ENCODE assay signal across 9 cellular contexts in genomic region chr13:99955747-99956472, GRCh38. TPM values are rescaled to one million over a fixed set of nuclear protein-coding genes. Genes with fewer than 3 reads are reported as not detected.
DNase-seq lines count a peak whose midpoint lies in the region; ATAC-seq lines count a peak whose summit lies in the region.
"Had no signal": no experiment of that assay in that cellular context is flagged by ENCODE, and none has a peak within 500 bp of the region (broad histone marks: within the 10 kb centered on the region; RNA-seq: fewer than 3 reads in every experiment).

No MANE protein-coding gene starts in this region.

- no peaks in the 10 kb centered on the region for H3K36me3 Mint-ChIP-seq in activated CD4-positive, alpha-beta T cell treated with anti-CD3 and anti-CD28 coated beads, Interleukin-2, amount 10 ng/mL, durations not matched to agents 24 days and 14 days (ENCODE audit: low read depth)
- H3K36me3 Mint-ChIP-seq in activated T-helper 1 cell treated with anti-CD3 and anti-CD28 coated beads, Interleukin-12 subunit alpha, Interleukin-12 subunit beta, Interleukin-2, Interleukin-4 antibody, amounts not matched to agents 30 ng/mL and 10 ng/mL and 1 ng/mL, durations not matched to agents 14 hours and 24 hours and 36 hours (ENCODE audit: low read depth), result no peaks in the 10 kb centered on the region

- H3K36me3 ChIP-seq in iPS-20b (ENCODE audit: insufficient read depth, low read depth, low read length) (no peaks in the 10 kb centered on the region), skeletal muscle tissue (ENCODE audit: control insufficient read depth in 3 of 3, insufficient read depth in 3 of 3, low read length in 3 of 3) (no peaks in the 10 kb centered on the region)

- H3K4me3 Mint-ChIP-seq in activated CD4-positive, alpha-beta T cell treated with anti-CD3 and anti-CD28 coated beads, Interleukin-2, amount 10 ng/mL, durations not matched to agents 24 days and 14 days, result peak overlapping the region; percentile 35
- H3K4me3 Mint-ChIP-seq in activated T-helper 1 cell treated with anti-CD3 and anti-CD28 coated beads, Interleukin-12 subunit alpha, Interleukin-12 subunit beta, Interleukin-2, Interleukin-4 antibody, amounts not matched to agents 30 ng/mL and 10 ng/mL and 1 ng/mL, durations not matched to agents 14 hours and 24 hours and 36 hours, result no peak overlapping the region

- H3K9me3 ChIP-seq in iPS-20b (ENCODE audit: insufficient read depth, low read depth, low read length) (no peaks in the 10 kb centered on the region), skeletal muscle tissue (ENCODE audit: control insufficient read depth in 3 of 3, low read length in 3 of 3) (peaks cover 0 to 3% (median 0%) of the 10 kb centered on the region in 3 donors)

- no peak overlapping the region for H3K27ac Mint-ChIP-seq in activated CD4-positive, alpha-beta T cell treated with anti-CD3 and anti-CD28 coated beads, Interleukin-2, amount 10 ng/mL, durations not matched to agents 24 days and 14 days
- peak overlapping the region; percentile 72 for H3K27ac Mint-ChIP-seq in activated T-helper 1 cell treated with anti-CD3 and anti-CD28 coated beads, Interleukin-12 subunit alpha, Interleukin-12 subunit beta, Interleukin-2, Interleukin-4 antibody, amounts not matched to agents 30 ng/mL and 10 ng/mL and 1 ng/mL, durations not matched to agents 14 hours and 24 hours and 36 hours

- H3K27me3 Mint-ChIP-seq in activated CD4-positive, alpha-beta T cell treated with anti-CD3 and anti-CD28 coated beads, Interleukin-2, amount 10 ng/mL, durations not matched to agents 24 days and 14 days, result peaks cover 77% of the 10 kb centered on the region
- H3K27me3 Mint-ChIP-seq in activated T-helper 1 cell treated with anti-CD3 and anti-CD28 coated beads, Interleukin-12 subunit alpha, Interleukin-12 subunit beta, Interleukin-2, Interleukin-4 antibody, amounts not matched to agents 30 ng/mL and 10 ng/mL and 1 ng/mL, durations not matched to agents 14 hours and 24 hours and 36 hours (ENCODE audit: insufficient read depth), result peaks cover 78% of the 10 kb centered on the region

- H3K4me1 ChIP-seq in iPS-20b (ENCODE audit: insufficient read depth, low read length), result peaks cover 16% of the 10 kb centered on the region; the same call in 1 of the 2 replicates
- peaks cover 15 to 36% (median 33%) of the 10 kb centered on the region in 3 donors for H3K4me1 ChIP-seq in skeletal muscle tissue (ENCODE audit: control insufficient read depth in 3 of 3, insufficient read depth in 3 of 3, low read length in 3 of 3)

- H3K4me3 ChIP-seq in iPS-20b (ENCODE audit: low read length) (peak overlapping the region; percentile 63), skeletal muscle tissue (ENCODE audit: low read length in 3 of 3) (peak overlapping the region; percentile 43 to 61 (median 61))

- H3K4me1 Mint-ChIP-seq in activated CD4-positive, alpha-beta T cell treated with anti-CD3 and anti-CD28 coated beads, Interleukin-2, amount 10 ng/mL, durations not matched to agents 24 days and 14 days, result peaks cover 7% of the 10 kb centered on the region
- peaks cover 5% of the 10 kb centered on the region for H3K4me1 Mint-ChIP-seq in activated T-helper 1 cell treated with anti-CD3 and anti-CD28 coated beads, Interleukin-12 subunit alpha, Interleukin-12 subunit beta, Interleukin-2, Interleukin-4 antibody, amounts not matched to agents 30 ng/mL and 10 ng/mL and 1 ng/mL, durations not matched to agents 14 hours and 24 hours and 36 hours (ENCODE audit: low read depth)

- H3K9me3 Mint-ChIP-seq in activated CD4-positive, alpha-beta T cell treated with anti-CD3 and anti-CD28 coated beads, Interleukin-2, amount 10 ng/mL, durations not matched to agents 24 days and 14 days, result peaks cover 4% of the 10 kb centered on the region
- no peaks in the 10 kb centered on the region for H3K9me3 Mint-ChIP-seq in activated T-helper 1 cell treated with anti-CD3 and anti-CD28 coated beads, Interleukin-12 subunit alpha, Interleukin-12 subunit beta, Interleukin-2, Interleukin-4 antibody, amounts not matched to agents 30 ng/mL and 10 ng/mL and 1 ng/mL, durations not matched to agents 14 hours and 24 hours and 36 hours

- no peak for DNase-seq in activated CD4-positive, alpha-beta T cell treated with anti-CD3 and anti-CD28 coated beads, Interleukin-2, amount 10 ng/mL, durations not matched to agents 24 days and 14 days
- no peak for DNase-seq in activated CD4-positive, alpha-beta T cell treated with anti-CD3 and anti-CD28 coated beads for 48 hours
- no peak for DNase-seq in activated T-helper 1 cell treated with anti-CD3 and anti-CD28 coated beads, Interleukin-12 subunit alpha, Interleukin-12 subunit beta, Interleukin-2, Interleukin-4 antibody, amounts not matched to agents 30 ng/mL and 10 ng/mL and 1 ng/mL, durations not matched to agents 14 hours and 24 hours and 36 hours (ENCODE audit: low spot score)
- DNase-seq in NCI-H345 treated with DMSO at 0.1 percent for 48 hours (lab: John Stamatoyannopoulos, UW; ENCODE audit: unreplicated experiment) (no peak), SIG-M5 (lab: John Stamatoyannopoulos, UW) (no peak)

- peak overlapping the region; percentile 70; the same call in 1 of the 2 replicates for H3K9ac ChIP-seq in iPS-20b (ENCODE audit: low read depth, low read length)
- peak overlapping the region in 1 of 3 donors; percentile 8 for H3K9ac ChIP-seq in skeletal muscle tissue (ENCODE audit: low read depth in 1 of 3, low read length in 3 of 3)

- intact Hi-C loops in activated CD4-positive, alpha-beta T cell treated with anti-CD3 and anti-CD28 coated beads, Interleukin-2, amount 10 ng/mL, durations not matched to agents 24 days and 14 days (cut with micrococcal nuclease), result loop anchor here (2.0 to 5.0 kb wide), 3 partner anchors 15 to 299 kb away; partner anchors contain the start of gene ZIC5
- intact Hi-C loops in activated T-helper 1 cell treated with anti-CD3 and anti-CD28 coated beads, Interleukin-12 subunit alpha, Interleukin-12 subunit beta, Interleukin-2, Interleukin-4 antibody, amounts not matched to agents 30 ng/mL and 10 ng/mL and 1 ng/mL, durations not matched to agents 14 hours and 24 hours and 36 hours (cut with micrococcal nuclease), result loop anchor here (1.0 to 10.0 kb wide), 4 partner anchors 61 to 1459 kb away; partner anchors contain the start of gene NALCN

- ATAC-seq in HG02610 (IDR thresholded peaks at IDR 0.05; ENCODE audit: unreplicated experiment), result no peak

- H3K27me3 ChIP-seq in iPS-20b (ENCODE audit: insufficient read depth, low read length) (peaks cover 82% of the 10 kb centered on the region), skeletal muscle tissue (ENCODE audit: control insufficient read depth in 3 of 3, insufficient read depth in 3 of 3, low read length in 3 of 3) (peaks cover 85 to 88% (median 86%) of the 10 kb centered on the region in 3 donors)

- H3K27ac ChIP-seq in iPS-20b (ENCODE audit: low read length) (no peak overlapping the region), skeletal muscle tissue (ENCODE audit: low read depth, low read length) (no peak overlapping the region)

RNA-seq across cellular contexts. Expression of gene ZIC5, which starts 15.7 kb away (rescaled TPM):
- not detected in 2 replicates for total RNA-seq in activated CD4-positive, alpha-beta T cell treated with anti-CD3 and anti-CD28 coated beads, Interleukin-2, amount 10 ng/mL, durations not matched to agents 24 days and 14 days
- not detected in 2 replicates for total RNA-seq in activated T-helper 1 cell treated with anti-CD3 and anti-CD28 coated beads, Interleukin-12 subunit alpha, Interleukin-12 subunit beta, Interleukin-2, Interleukin-4 antibody, amounts not matched to agents 30 ng/mL and 10 ng/mL and 1 ng/mL, durations not matched to agents 14 hours and 24 hours and 36 hours
- total RNA-seq in skeletal muscle tissue, result not detected
- total RNA-seq: mononuclear cell had no signal

RNA-seq across cellular contexts. Expression of gene ZIC2, which starts 25.7 kb away (rescaled TPM):
- 0.07 TPM in 1 of 2 replicates, not detected in the other for total RNA-seq in activated CD4-positive, alpha-beta T cell treated with anti-CD3 and anti-CD28 coated beads, Interleukin-2, amount 10 ng/mL, durations not matched to agents 24 days and 14 days
- 0.08 and 0.10 TPM in 2 replicates for total RNA-seq in activated T-helper 1 cell treated with anti-CD3 and anti-CD28 coated beads, Interleukin-12 subunit alpha, Interleukin-12 subunit beta, Interleukin-2, Interleukin-4 antibody, amounts not matched to agents 30 ng/mL and 10 ng/mL and 1 ng/mL, durations not matched to agents 14 hours and 24 hours and 36 hours
- total RNA-seq in skeletal muscle tissue, result not detected
- total RNA-seq: mononuclear cell had no signal
